ENCODE assay signal across 1 cellular context in the genomic region with DNA sequence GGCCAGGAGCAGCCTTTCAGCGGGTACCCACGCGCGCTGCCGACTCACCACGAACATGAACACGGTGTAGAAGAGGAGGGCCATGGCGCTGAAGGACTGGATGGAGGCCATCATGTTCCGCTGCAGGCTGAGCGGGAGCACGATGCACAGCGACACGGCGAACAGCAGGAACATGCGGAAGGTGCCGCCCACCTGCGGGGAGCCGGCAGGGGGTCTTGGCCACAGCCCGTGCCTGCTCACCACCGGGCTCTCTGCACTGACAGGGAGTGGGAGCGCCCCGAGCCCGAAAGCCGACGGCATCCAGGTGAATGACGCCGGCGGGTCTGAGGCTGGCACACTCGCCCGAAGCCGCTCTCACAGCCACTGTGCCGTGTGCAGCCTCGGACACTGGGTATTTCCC.
TF ChIP-seq lines count a peak whose summit lies in the region.

No MANE protein-coding gene starts in this region.

TF ChIP-seq in H1, 55 proteins besides CTCF, POLR2A, EP300 and RAD21:
- TF ChIP-seq, protein P1, sequence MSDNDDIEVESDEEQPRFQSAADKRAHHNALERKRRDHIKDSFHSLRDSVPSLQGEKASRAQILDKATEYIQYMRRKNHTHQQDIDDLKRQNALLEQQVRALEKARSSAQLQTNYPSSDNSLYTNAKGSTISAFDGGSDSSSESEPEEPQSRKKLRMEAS (IDR thresholded peaks at IDR 0.05): no peak
- TF ChIP-seq GABPA (IDR thresholded peaks at IDR 0.05; ENCODE audit: borderline replicate concordance, insufficient read depth, low read length) (no peak), BACH1 (IDR thresholded peaks at IDR 0.05; ENCODE audit: low read length) (no peak), SIRT6 (IDR thresholded peaks at IDR 0.05; ENCODE audit: low read length) (no peak), ZNF274 (IDR thresholded peaks at IDR 0.05; ENCODE audit: borderline replicate concordance, extremely low read depth, low read length) (no peak), BCL11A (IDR thresholded peaks at IDR 0.05; ENCODE audit: low read depth in 2 of 2, low read length in 2 of 2) (no peak), NANOG (IDR thresholded peaks at IDR 0.05; ENCODE audit: insufficient read depth, low read depth, low read length, poor library complexity, severe bottlenecking) (no peak), KDM4A (IDR thresholded peaks at IDR 0.05; ENCODE audit: low read depth, low read length, severe bottlenecking) (no peak), TBP (IDR thresholded peaks at IDR 0.05; ENCODE audit: low read depth, low read length) (no peak), CTBP2 (IDR thresholded peaks at IDR 0.05; ENCODE audit: borderline replicate concordance, insufficient read depth, insufficient read length, low read length) (no peak), SUZ12 (IDR thresholded peaks at IDR 0.05; ENCODE audit: low read length) (no peak), KDM1A (IDR thresholded peaks at IDR 0.05; ENCODE audit: borderline replicate concordance, low read length) (no peak), SIX5 (IDR thresholded peaks at IDR 0.05; ENCODE audit: low read depth, low read length) (no peak), FOSL1 (IDR thresholded peaks at IDR 0.05; ENCODE audit: insufficient read depth, low read depth, low read length) (no peak), SIN3A (conservative IDR thresholded peaks at IDR 0.05 in 1 of 2, IDR thresholded peaks at IDR 0.05 in 1 of 2; ENCODE audit: low read depth in 1 of 2, low read length in 2 of 2) (no peak)
- TF ChIP-seq, protein P2, sequence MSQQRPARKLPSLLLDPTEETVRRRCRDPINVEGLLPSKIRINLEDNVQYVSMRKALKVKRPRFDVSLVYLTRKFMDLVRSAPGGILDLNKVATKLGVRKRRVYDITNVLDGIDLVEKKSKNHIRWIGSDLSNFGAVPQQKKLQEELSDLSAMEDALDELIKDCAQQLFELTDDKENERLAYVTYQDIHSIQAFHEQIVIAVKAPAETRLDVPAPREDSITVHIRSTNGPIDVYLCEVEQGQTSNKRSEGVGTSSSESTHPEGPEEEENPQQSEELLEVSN (IDR thresholded peaks at IDR 0.05): no peak
- TF ChIP-seq, protein P3, sequence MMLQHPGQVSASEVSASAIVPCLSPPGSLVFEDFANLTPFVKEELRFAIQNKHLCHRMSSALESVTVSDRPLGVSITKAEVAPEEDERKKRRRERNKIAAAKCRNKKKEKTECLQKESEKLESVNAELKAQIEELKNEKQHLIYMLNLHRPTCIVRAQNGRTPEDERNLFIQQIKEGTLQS (IDR thresholded peaks at IDR 0.05; ENCODE audit: insufficient read depth, low read depth, low read length): no peak
- TF ChIP-seq, protein P4, sequence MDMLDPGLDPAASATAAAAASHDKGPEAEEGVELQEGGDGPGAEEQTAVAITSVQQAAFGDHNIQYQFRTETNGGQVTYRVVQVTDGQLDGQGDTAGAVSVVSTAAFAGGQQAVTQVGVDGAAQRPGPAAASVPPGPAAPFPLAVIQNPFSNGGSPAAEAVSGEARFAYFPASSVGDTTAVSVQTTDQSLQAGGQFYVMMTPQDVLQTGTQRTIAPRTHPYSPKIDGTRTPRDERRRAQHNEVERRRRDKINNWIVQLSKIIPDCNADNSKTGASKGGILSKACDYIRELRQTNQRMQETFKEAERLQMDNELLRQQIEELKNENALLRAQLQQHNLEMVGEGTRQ (IDR thresholded peaks at IDR 0.05; ENCODE audit: low read length): no peak
TF ChIP-seq in H1: peak in this region for 0.
